In the genomic region with DNA sequence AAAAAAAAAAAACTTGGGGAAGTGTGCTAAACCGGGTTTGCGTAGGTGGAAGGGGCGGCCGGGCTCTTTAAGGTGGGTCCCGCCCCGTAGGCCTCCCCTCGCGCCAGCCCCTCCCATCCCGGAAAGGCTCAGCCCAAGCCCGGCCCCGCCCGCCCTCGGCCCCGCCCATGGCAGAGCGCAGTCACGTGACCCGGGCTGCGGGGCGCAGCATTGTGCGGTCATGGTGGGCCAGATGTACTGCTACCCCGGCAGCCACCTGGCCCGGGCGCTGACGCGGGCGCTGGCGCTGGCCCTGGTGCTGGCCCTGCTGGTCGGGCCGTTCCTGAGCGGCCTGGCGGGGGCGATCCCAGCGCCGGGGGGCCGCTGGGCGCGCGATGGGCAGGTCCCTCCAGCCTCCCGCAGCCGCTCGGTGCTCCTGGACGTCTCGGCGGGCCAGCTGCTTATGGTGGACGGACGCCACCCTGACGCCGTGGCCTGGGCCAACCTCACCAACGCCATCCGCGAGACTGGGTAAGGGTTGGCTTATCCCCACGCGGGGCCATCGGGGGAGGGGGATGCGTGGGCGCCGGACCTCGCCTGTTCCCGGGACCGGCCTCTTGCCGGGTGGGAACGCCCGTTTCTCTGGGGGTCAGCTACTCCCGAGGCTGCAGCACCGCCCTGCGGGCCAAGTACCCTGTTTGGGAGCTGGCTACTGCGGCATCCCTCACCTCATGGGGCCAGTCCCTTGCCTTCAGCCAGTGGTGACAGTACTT, we compare ENCODE assay signal across 1 cellular context.
TF ChIP-seq lines count a peak whose summit lies in the region.

A gene with protein sequence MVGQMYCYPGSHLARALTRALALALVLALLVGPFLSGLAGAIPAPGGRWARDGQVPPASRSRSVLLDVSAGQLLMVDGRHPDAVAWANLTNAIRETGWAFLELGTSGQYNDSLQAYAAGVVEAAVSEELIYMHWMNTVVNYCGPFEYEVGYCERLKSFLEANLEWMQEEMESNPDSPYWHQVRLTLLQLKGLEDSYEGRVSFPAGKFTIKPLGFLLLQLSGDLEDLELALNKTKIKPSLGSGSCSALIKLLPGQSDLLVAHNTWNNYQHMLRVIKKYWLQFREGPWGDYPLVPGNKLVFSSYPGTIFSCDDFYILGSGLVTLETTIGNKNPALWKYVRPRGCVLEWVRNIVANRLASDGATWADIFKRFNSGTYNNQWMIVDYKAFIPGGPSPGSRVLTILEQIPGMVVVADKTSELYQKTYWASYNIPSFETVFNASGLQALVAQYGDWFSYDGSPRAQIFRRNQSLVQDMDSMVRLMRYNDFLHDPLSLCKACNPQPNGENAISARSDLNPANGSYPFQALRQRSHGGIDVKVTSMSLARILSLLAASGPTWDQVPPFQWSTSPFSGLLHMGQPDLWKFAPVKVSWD (plus strand): TSS at position 207 of the 752 bp plus-strand sequence. CDS start 14 bp downstream, at position 221.

TF ChIP-seq in K562, 482 proteins besides CTCF, POLR2A, EP300 and RAD21 (continued from another document and continues in another):
- 0 out of 4 replicates have a peak, but pooled peaks of 1 of the 2 experiments have one; percentile 42 for TF ChIP-seq FOXK2 (conservative IDR thresholded peaks at IDR 0.05 in 1 of 2, IDR thresholded peaks at IDR 0.05 in 1 of 2; ENCODE audit: low read depth in 2 of 2)
- no peak for TF ChIP-seq MCM5 (IDR thresholded peaks at IDR 0.05; ENCODE audit: low read depth)
- TF ChIP-seq KAT8 (IDR thresholded peaks at IDR 0.05; ENCODE audit: low read depth), result no peak
- TF ChIP-seq FOXA3 (CRISPR knock-in tag; conservative IDR thresholded peaks at IDR 0.05 in 1 of 2, IDR thresholded peaks at IDR 0.05 in 1 of 2), result 0 out of 4 replicates have a peak, but pooled peaks of 1 of the 2 experiments have one; percentile 39
- TF ChIP-seq, protein P1, sequence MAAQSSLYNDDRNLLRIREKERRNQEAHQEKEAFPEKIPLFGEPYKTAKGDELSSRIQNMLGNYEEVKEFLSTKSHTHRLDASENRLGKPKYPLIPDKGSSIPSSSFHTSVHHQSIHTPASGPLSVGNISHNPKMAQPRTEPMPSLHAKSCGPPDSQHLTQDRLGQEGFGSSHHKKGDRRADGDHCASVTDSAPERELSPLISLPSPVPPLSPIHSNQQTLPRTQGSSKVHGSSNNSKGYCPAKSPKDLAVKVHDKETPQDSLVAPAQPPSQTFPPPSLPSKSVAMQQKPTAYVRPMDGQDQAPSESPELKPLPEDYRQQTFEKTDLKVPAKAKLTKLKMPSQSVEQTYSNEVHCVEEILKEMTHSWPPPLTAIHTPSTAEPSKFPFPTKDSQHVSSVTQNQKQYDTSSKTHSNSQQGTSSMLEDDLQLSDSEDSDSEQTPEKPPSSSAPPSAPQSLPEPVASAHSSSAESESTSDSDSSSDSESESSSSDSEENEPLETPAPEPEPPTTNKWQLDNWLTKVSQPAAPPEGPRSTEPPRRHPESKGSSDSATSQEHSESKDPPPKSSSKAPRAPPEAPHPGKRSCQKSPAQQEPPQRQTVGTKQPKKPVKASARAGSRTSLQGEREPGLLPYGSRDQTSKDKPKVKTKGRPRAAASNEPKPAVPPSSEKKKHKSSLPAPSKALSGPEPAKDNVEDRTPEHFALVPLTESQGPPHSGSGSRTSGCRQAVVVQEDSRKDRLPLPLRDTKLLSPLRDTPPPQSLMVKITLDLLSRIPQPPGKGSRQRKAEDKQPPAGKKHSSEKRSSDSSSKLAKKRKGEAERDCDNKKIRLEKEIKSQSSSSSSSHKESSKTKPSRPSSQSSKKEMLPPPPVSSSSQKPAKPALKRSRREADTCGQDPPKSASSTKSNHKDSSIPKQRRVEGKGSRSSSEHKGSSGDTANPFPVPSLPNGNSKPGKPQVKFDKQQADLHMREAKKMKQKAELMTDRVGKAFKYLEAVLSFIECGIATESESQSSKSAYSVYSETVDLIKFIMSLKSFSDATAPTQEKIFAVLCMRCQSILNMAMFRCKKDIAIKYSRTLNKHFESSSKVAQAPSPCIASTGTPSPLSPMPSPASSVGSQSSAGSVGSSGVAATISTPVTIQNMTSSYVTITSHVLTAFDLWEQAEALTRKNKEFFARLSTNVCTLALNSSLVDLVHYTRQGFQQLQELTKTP (IDR thresholded peaks at IDR 0.05; ENCODE audit: low read depth in 1 of 2, partially characterized antibody in 2 of 2), result no peak
- peak; percentile 46; the same call in 1 of the 2 replicates for TF ChIP-seq E2F4 (CRISPR knock-in tag; IDR thresholded peaks at IDR 0.05; ENCODE audit: low read depth)
- no peak for TF ChIP-seq PHF20 (IDR thresholded peaks at IDR 0.05; ENCODE audit: partially characterized antibody)
- TF ChIP-seq PTRF (tag; IDR thresholded peaks at IDR 0.05), result no peak
- no peak for TF ChIP-seq SIX5 (IDR thresholded peaks at IDR 0.05; ENCODE audit: borderline replicate concordance in 1 of 2, insufficient read depth in 1 of 2, low read depth in 1 of 2, low read length in 2 of 2)
- peak; percentile 60; the same call in 1 of the 2 replicates for TF ChIP-seq GABPB1 (CRISPR knock-in tag; IDR thresholded peaks at IDR 0.05)
- no peak for TF ChIP-seq MTF1 (CRISPR knock-in tag; IDR thresholded peaks at IDR 0.05; ENCODE audit: borderline replicate concordance)
- TF ChIP-seq, protein P2, sequence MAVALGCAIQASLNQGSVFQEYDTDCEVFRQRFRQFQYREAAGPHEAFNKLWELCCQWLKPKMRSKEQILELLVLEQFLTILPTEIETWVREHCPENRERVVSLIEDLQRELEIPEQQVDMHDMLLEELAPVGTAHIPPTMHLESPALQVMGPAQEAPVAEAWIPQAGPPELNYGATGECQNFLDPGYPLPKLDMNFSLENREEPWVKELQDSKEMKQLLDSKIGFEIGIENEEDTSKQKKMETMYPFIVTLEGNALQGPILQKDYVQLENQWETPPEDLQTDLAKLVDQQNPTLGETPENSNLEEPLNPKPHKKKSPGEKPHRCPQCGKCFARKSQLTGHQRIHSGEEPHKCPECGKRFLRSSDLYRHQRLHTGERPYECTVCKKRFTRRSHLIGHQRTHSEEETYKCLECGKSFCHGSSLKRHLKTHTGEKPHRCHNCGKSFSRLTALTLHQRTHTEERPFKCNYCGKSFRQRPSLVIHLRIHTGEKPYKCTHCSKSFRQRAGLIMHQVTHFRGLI (CRISPR knock-in tag; IDR thresholded peaks at IDR 0.05), result no peak
- no peak for TF ChIP-seq ZNF695 (CRISPR knock-in tag; IDR thresholded peaks at IDR 0.05)
- TF ChIP-seq HOMEZ (CRISPR knock-in tag; IDR thresholded peaks at IDR 0.05), result no peak
- TF ChIP-seq, protein P3, sequence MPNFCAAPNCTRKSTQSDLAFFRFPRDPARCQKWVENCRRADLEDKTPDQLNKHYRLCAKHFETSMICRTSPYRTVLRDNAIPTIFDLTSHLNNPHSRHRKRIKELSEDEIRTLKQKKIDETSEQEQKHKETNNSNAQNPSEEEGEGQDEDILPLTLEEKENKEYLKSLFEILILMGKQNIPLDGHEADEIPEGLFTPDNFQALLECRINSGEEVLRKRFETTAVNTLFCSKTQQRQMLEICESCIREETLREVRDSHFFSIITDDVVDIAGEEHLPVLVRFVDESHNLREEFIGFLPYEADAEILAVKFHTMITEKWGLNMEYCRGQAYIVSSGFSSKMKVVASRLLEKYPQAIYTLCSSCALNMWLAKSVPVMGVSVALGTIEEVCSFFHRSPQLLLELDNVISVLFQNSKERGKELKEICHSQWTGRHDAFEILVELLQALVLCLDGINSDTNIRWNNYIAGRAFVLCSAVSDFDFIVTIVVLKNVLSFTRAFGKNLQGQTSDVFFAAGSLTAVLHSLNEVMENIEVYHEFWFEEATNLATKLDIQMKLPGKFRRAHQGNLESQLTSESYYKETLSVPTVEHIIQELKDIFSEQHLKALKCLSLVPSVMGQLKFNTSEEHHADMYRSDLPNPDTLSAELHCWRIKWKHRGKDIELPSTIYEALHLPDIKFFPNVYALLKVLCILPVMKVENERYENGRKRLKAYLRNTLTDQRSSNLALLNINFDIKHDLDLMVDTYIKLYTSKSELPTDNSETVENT (CRISPR knock-in tag; IDR thresholded peaks at IDR 0.05), result peak; percentile 60; the same call in 1 of the 2 replicates
- TF ChIP-seq EWSR1 (IDR thresholded peaks at IDR 0.05; ENCODE audit: borderline replicate concordance, low read depth, partially characterized antibody), result no peak
- TF ChIP-seq ZNF41 (CRISPR knock-in tag; conservative IDR thresholded peaks at IDR 0.05), result no peak
- TF ChIP-seq CBX5 (IDR thresholded peaks at IDR 0.05; ENCODE audit: borderline replicate concordance, low read depth), result no peak
- 0 out of 2 replicates have a peak, but pooled peaks have one; percentile 12 for TF ChIP-seq ZBED1 (IDR thresholded peaks at IDR 0.05)
- no peak for TF ChIP-seq XRCC4 (IDR thresholded peaks at IDR 0.05; ENCODE audit: extremely low read depth, insufficient read depth, insufficient read length)
- TF ChIP-seq ZNF584 (CRISPR knock-in tag; IDR thresholded peaks at IDR 0.05; ENCODE audit: low read depth), result no peak
- no peak for TF ChIP-seq TEAD2 (tag; IDR thresholded peaks at IDR 0.05)
- TF ChIP-seq VEZF1 (CRISPR knock-in tag; IDR thresholded peaks at IDR 0.05), result peak; percentile 89
- 0 out of 6 replicates have a peak, but pooled peaks of 1 of the 3 experiments have one; percentile 21 for TF ChIP-seq ZBTB11 (CRISPR knock-in tag; IDR thresholded peaks at IDR 0.05)
- TF ChIP-seq, protein P4, sequence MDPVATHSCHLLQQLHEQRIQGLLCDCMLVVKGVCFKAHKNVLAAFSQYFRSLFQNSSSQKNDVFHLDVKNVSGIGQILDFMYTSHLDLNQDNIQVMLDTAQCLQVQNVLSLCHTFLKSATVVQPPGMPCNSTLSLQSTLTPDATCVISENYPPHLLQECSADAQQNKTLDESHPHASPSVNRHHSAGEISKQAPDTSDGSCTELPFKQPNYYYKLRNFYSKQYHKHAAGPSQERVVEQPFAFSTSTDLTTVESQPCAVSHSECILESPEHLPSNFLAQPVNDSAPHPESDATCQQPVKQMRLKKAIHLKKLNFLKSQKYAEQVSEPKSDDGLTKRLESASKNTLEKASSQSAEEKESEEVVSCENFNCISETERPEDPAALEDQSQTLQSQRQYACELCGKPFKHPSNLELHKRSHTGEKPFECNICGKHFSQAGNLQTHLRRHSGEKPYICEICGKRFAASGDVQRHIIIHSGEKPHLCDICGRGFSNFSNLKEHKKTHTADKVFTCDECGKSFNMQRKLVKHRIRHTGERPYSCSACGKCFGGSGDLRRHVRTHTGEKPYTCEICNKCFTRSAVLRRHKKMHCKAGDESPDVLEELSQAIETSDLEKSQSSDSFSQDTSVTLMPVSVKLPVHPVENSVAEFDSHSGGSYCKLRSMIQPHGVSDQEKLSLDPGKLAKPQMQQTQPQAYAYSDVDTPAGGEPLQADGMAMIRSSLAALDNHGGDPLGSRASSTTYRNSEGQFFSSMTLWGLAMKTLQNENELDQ (CRISPR knock-in tag; IDR thresholded peaks at IDR 0.05; ENCODE audit: borderline replicate concordance), result no peak
- TF ChIP-seq ZBTB17 (CRISPR knock-in tag; IDR thresholded peaks at IDR 0.05), result peak; percentile 70; the same call in 1 of the 2 replicates
